In the genomic region with DNA sequence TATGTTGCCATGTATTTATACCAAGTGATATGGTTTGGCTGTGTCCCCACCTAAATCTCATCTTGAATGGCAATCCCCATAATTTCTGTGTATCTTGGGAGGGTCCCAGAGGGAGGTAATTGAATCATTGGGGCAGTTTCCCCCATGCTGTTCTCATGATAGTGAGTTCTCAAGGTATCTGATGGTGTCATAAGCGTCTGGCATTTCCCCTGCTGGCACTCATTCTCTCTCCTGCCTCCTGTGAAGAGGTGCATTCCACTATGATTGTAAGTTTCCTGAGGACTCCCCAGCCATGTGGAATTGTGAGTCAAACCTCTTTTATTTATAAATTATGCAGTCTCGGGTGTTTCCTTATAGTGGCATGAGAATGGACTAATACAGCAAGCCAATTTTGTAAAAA, we compare ENCODE assay signal across 23 cellular contexts.
DNase-seq lines count a peak whose midpoint lies in the region; ATAC-seq and TF ChIP-seq lines count a peak whose summit lies in the region.
"Had no signal": no experiment of that assay in that cellular context is flagged by ENCODE, and none has a peak within 500 bp of the region (broad histone marks: within the 10 kb centered on the region; RNA-seq: fewer than 3 reads in every experiment).

No MANE protein-coding gene starts in this region.

- H3F3A ChIP-seq in GM23248 (ENCODE audit: insufficient read depth): no peaks in the 10 kb centered on the region

- H3K4me1 Mint-ChIP-seq in CD14-positive monocyte: no peaks in the 10 kb centered on the region
- H3K4me1 Mint-ChIP-seq: natural killer cell; stimulated activated naive B cell treated with anti-CD40 and anti-IgM and Interleukin-4, amounts not matched to agents 10 μg/mL and 1 μg/mL and 100 μg/mL, for 72 hours; T-helper 17 cell had no signal

- no peaks in the 10 kb centered on the region for H3K4me1 ChIP-seq in GM23248 (ENCODE audit: insufficient read depth)
- no peaks in the 10 kb centered on the region for H3K4me1 ChIP-seq in gastrocnemius medialis

- no peak overlapping the region for H3K27ac Mint-ChIP-seq in CD14-positive monocyte
- H3K27ac Mint-ChIP-seq: dendritic cell treated with granulocyte-macrophage colony-stimulating factor and Interleukin-4, amounts not matched to agents 40 ng/mL and 50 ng/mL, for 4 days; natural killer cell; stimulated activated naive B cell treated with anti-CD40 and anti-IgM and Interleukin-4, amounts not matched to agents 10 μg/mL and 1 μg/mL and 100 μg/mL, for 72 hours; T-helper 17 cell had no signal

- no peaks in the 10 kb centered on the region for H3K79me2 ChIP-seq in GM23248 (ENCODE audit: insufficient read depth)

- no peaks in the 10 kb centered on the region for H4K20me1 ChIP-seq in GM23248 (ENCODE audit: insufficient read depth)

- in situ Hi-C loops in GM23248 (cut with MboI): no loop called here
- in situ Hi-C loops in gastrocnemius medialis (cut with MboI; ENCODE audit: low sequenced_read_pairs in 4 of 4): no loop called here

- H3K4me2 ChIP-seq in GM23248 (ENCODE audit: unreplicated experiment): no peak overlapping the region

- H3K36me3 Mint-ChIP-seq in CD14-positive monocyte: no peaks in the 10 kb centered on the region
- H3K36me3 Mint-ChIP-seq: natural killer cell; stimulated activated naive B cell treated with anti-CD40 and anti-IgM and Interleukin-4, amounts not matched to agents 10 μg/mL and 1 μg/mL and 100 μg/mL, for 72 hours had no signal

- peaks cover 0 to 1% (median under 1%) of the 10 kb centered on the region in 3 donors for H3K27me3 Mint-ChIP-seq in CD14-positive monocyte (ENCODE audit: low read depth in 3 of 3)
- H3K27me3 Mint-ChIP-seq: dendritic cell treated with granulocyte-macrophage colony-stimulating factor and Interleukin-4, amounts not matched to agents 40 ng/mL and 50 ng/mL, for 4 days; stimulated activated naive B cell treated with anti-CD40 and anti-IgM and Interleukin-4, amounts not matched to agents 10 μg/mL and 1 μg/mL and 100 μg/mL, for 72 hours had no signal

- no peak overlapping the region for H3K27ac ChIP-seq in GM23248
- H3K27ac ChIP-seq in gastrocnemius medialis: no peak overlapping the region
- H3K27ac ChIP-seq: heart right ventricle, left ventricle myocardium inferior, SK-N-MC had no signal

- no peak overlapping the region for H3K9ac ChIP-seq in GM23248

- DNase-seq in GM23248 (peak; percentile 36), NCI-H226 (peak; percentile 13), dermis blood vessel endothelial cell (peak; percentile 90), kidney tubule cell (ENCODE audit: low spot score) (peak; percentile 56), gastrocnemius medialis (no peak), SKM-1 treated with dmso at 0.1 percent for 144 hours (lab: John Stamatoyannopoulos, UW; ENCODE audit: unreplicated experiment) (no peak), CD14-positive monocyte (ENCODE audit: low spot score) (no peak)
- no peak for DNase-seq in NK-92 treated with Interleukin-12 subunit alpha and Interleukin-12 subunit beta, amount 100 ng/mL, for 24 hours (lab: John Stamatoyannopoulos, UW)
- DNase-seq: activated CD4-positive, alpha-beta T cell treated with anti-CD3 and anti-CD28 coated beads for 4 hours; activated T-cell treated with anti-CD3 and anti-CD28 coated beads, Interleukin-2, amount 50 U/mL, for 4 hours; heart right ventricle; left ventricle myocardium inferior; natural killer cell; NCI-H1092; NCI-H187; NCI-H526 treated with DMSO at 0.1 percent for 48 hours; retina; RPMI8226; stimulated activated CD4-positive, alpha-beta T cell treated with anti-CD3 and anti-CD28 coated beads, Interleukin-2, amount 100 ng/mL, for 48 hours; stimulated activated naive B cell treated with anti-CD40 and anti-IgM and Interleukin-4, amounts not matched to agents 10 μg/mL and 1 μg/mL and 100 μg/mL, for 72 hours; T-helper 17 cell had no signal

- no peaks in the 10 kb centered on the region; the same call in 1 of the 2 replicates for H3K9me2 ChIP-seq in GM23248 (ENCODE audit: insufficient read depth)

- H3K9me3 Mint-ChIP-seq in CD14-positive monocyte: peaks cover 0 to 2% (median 0%) of the 10 kb centered on the region in 7 donors
- H3K9me3 Mint-ChIP-seq: activated T-cell treated with anti-CD3 and anti-CD28 coated beads, Interleukin-2, amount 50 U/mL, for 4 hours; dendritic cell treated with granulocyte-macrophage colony-stimulating factor and Interleukin-4, amounts not matched to agents 40 ng/mL and 50 ng/mL, for 4 days; stimulated activated naive B cell treated with anti-CD40 and anti-IgM and Interleukin-4, amounts not matched to agents 10 μg/mL and 1 μg/mL and 100 μg/mL, for 72 hours had no signal

- H3K4me3 ChIP-seq in GM23248 (no peak overlapping the region), gastrocnemius medialis (no peak overlapping the region)
- H3K4me3 ChIP-seq: heart right ventricle, left ventricle myocardium inferior, SK-N-MC had no signal

- intact Hi-C loops in gastrocnemius medialis (cut with DNase I; ENCODE audit: low total_unique reads): no loop called here
- intact Hi-C loops in CD14-positive monocyte (cut with micrococcal nuclease): no loop called here

- no peak for TF ChIP-seq POLR2A in gastrocnemius medialis (IDR thresholded peaks at IDR 0.05)

- WGBS in GM23248 (ENCODE audit: low coverage in 1 of 2, low lambda C conversion rate in 2 of 2, missing lambda C conversion rate in 2 of 2), 2 experiments: 42% methylated on average over 2 of the region's 2 CpGs

- no peak overlapping the region for H3K4me3 Mint-ChIP-seq in CD14-positive monocyte
- H3K4me3 Mint-ChIP-seq: activated T-cell treated with anti-CD3 and anti-CD28 coated beads, Interleukin-2, amount 50 U/mL, for 4 hours; dendritic cell treated with granulocyte-macrophage colony-stimulating factor and Interleukin-4, amounts not matched to agents 40 ng/mL and 50 ng/mL, for 4 days; natural killer cell; stimulated activated naive B cell treated with anti-CD40 and anti-IgM and Interleukin-4, amounts not matched to agents 10 μg/mL and 1 μg/mL and 100 μg/mL, for 72 hours; T-helper 17 cell had no signal

- H2AFZ ChIP-seq in GM23248: no peak overlapping the region

- no peaks in the 10 kb centered on the region for H3K9me3 ChIP-seq in GM23248 (ENCODE audit: low read depth)
- H3K9me3 ChIP-seq in gastrocnemius medialis: no peaks in the 10 kb centered on the region
- H3K9me3 ChIP-seq: heart right ventricle, left ventricle myocardium inferior had no signal

- no peaks in the 10 kb centered on the region for H3K27me3 ChIP-seq in GM23248 (replicated peaks; ENCODE audit: insufficient read depth)
- H3K27me3 ChIP-seq in gastrocnemius medialis: no peaks in the 10 kb centered on the region
- H3K27me3 ChIP-seq: heart right ventricle had no signal

- H3K36me3 ChIP-seq in GM23248 (ENCODE audit: low read depth) (no peaks in the 10 kb centered on the region), gastrocnemius medialis (no peaks in the 10 kb centered on the region)
- H3K36me3 ChIP-seq: heart right ventricle, left ventricle myocardium inferior had no signal

- TF ChIP-seq CTCF in gastrocnemius medialis (IDR thresholded peaks at IDR 0.05 in 4 of 5, conservative IDR thresholded peaks at IDR 0.05 in 1 of 5) (no peak), CD14-positive monocyte (IDR thresholded peaks at IDR 0.05) (no peak)

- ATAC-seq in gastrocnemius medialis: no peak
- ATAC-seq: activated T-cell treated with anti-CD3 and anti-CD28 coated beads, Interleukin-2, amount 50 U/mL, for 4 hours; heart right ventricle; natural killer cell; stimulated activated naive B cell treated with anti-CD40 and anti-IgM and Interleukin-4, amounts not matched to agents 10 μg/mL and 1 μg/mL and 100 μg/mL, for 72 hours; T-helper 17 cell had no signal

Comparison
In these comparisons a context has a peak if more than half of its experiments do, and no peak if none do; other contexts are left out.
1. DNase-seq: peak in GM23248 (single experiment), NCI-H226 (single experiment), dermis blood vessel endothelial cell (single experiment) and kidney tubule cell (single experiment); none in gastrocnemius medialis (0 of 2), SKM-1 treated with dmso at 0.1 percent for 144 hours (single experiment), CD14-positive monocyte (single experiment) and NK-92 treated with Interleukin-12 subunit alpha and Interleukin-12 subunit beta, amount 100 ng/mL, for 24 hours (single experiment).